In the genomic region with DNA sequence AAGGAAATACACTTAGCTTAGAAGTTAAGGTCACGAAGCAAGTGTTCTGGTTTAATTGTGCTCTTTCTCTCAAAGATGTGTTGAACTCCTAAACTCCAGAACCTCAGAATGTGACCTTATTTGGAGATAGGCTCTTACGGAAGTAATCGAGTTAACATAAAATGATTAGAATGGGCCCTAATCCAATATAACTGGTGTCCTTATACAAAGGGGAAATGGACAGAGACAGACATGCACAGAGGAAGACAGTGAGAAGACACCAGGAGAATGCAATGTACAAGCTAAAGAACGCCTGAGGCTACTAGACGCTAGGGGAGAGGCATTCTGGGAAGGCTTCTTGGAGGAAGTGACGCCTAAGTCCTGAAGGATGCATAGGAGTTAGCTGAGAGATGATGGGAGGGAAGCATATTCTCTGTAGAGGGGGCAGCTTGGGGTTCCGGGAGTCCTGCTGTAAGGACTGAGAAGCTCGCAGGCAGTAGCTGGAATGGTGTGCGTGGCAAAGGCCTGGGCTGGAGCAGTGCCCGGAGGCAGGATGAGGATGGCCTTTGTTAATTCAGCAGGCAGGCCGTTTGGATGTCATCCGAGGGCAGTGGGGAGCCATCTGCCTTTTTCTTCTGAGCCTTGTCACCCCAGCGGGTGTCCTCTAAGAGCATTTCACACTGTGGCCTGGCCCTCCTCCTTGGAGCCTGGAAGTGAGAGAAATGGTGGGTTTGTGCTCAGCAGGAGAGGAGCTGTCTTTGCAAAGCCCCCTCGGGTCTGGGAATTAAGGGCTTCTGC, we compare ENCODE assay signal across 17 cellular contexts.
DNase-seq lines count a peak whose midpoint lies in the region; ATAC-seq and TF ChIP-seq lines count a peak whose summit lies in the region.
"Had no signal": no experiment of that assay in that cellular context is flagged by ENCODE, and none has a peak within 500 bp of the region (broad histone marks: within the 10 kb centered on the region; RNA-seq: fewer than 3 reads in every experiment).

No MANE protein-coding gene starts in this region.

- intact Hi-C loops in left colon (cut with DNase I, micrococcal nuclease), result no loop called here

- TF ChIP-seq CTCF in neural progenitor cell (IDR thresholded peaks at IDR 0.05), result no peak

- H3F3A ChIP-seq in neural progenitor cell (ENCODE audit: low read depth), result no peaks in the 10 kb centered on the region

- no peak overlapping the region for H3K9ac ChIP-seq in neural progenitor cell

- H3K27ac Mint-ChIP-seq in neural progenitor cell, result no peak overlapping the region
- H3K27ac Mint-ChIP-seq: activated T-helper 1 cell treated with anti-CD3 and anti-CD28 coated beads, Interleukin-12 subunit alpha, Interleukin-12 subunit beta, Interleukin-2, Interleukin-4 antibody, amounts not matched to agents 30 ng/mL and 10 ng/mL and 1 ng/mL, durations not matched to agents 14 hours and 24 hours and 36 hours; natural killer cell treated with Interleukin-12 subunit alpha and Interleukin-12 subunit beta and Interleukin-15 and Interleukin-18, amount 100 ng/mL, for 72 hours had no signal

- H3K27ac ChIP-seq in cingulate gyrus (ENCODE audit: low read depth, low read length) (peak overlapping the region; percentile 81), neural progenitor cell (no peak overlapping the region)
- H3K27ac ChIP-seq: suprapubic skin had no signal

- peaks cover 19% of the 10 kb centered on the region for H3K4me1 ChIP-seq in neural progenitor cell

- peaks cover 2% of the 10 kb centered on the region for H3K9me3 Mint-ChIP-seq in neural progenitor cell
- H3K9me3 Mint-ChIP-seq: activated T-helper 1 cell treated with anti-CD3 and anti-CD28 coated beads, Interleukin-12 subunit alpha, Interleukin-12 subunit beta, Interleukin-2, Interleukin-4 antibody, amounts not matched to agents 30 ng/mL and 10 ng/mL and 1 ng/mL, durations not matched to agents 14 hours and 24 hours and 36 hours; CD4-positive, alpha-beta memory T cell; natural killer cell treated with Interleukin-12 subunit alpha and Interleukin-12 subunit beta and Interleukin-15 and Interleukin-18, amount 100 ng/mL, for 72 hours had no signal

- peak overlapping the region; percentile 22 for H3K4me3 Mint-ChIP-seq in neural progenitor cell
- H3K4me3 Mint-ChIP-seq: activated T-helper 1 cell treated with anti-CD3 and anti-CD28 coated beads, Interleukin-12 subunit alpha, Interleukin-12 subunit beta, Interleukin-2, Interleukin-4 antibody, amounts not matched to agents 30 ng/mL and 10 ng/mL and 1 ng/mL, durations not matched to agents 14 hours and 24 hours and 36 hours; CD4-positive, alpha-beta memory T cell; natural killer cell treated with Interleukin-12 subunit alpha and Interleukin-12 subunit beta and Interleukin-15 and Interleukin-18, amount 100 ng/mL, for 72 hours had no signal

- H4K20me1 ChIP-seq in neural progenitor cell (ENCODE audit: low read depth), result no peaks in the 10 kb centered on the region

- no peaks in the 10 kb centered on the region for H3K9me3 ChIP-seq in neural progenitor cell (ENCODE audit: low read depth)
- H3K9me3 ChIP-seq: suprapubic skin had no signal

- H3K36me3 ChIP-seq in H7 (replicated peaks; ENCODE audit: control insufficient read depth, insufficient read depth, low read length), result no peaks in the 10 kb centered on the region
- no peaks in the 10 kb centered on the region for H3K36me3 ChIP-seq in neural progenitor cell
- H3K36me3 ChIP-seq: suprapubic skin had no signal

- H2AFZ ChIP-seq in neural progenitor cell (replicated peaks), result no peak overlapping the region

- no peaks in the 10 kb centered on the region for H3K79me2 ChIP-seq in neural progenitor cell (ENCODE audit: low read depth)

- H3K27me3 Mint-ChIP-seq in neural progenitor cell (ENCODE audit: insufficient read depth, low read depth), result peaks cover 35% of the 10 kb centered on the region

- H3K4me2 ChIP-seq in neural progenitor cell, result peak overlapping the region; percentile 51

- H3K4me1 Mint-ChIP-seq in neural progenitor cell, result peaks cover 28% of the 10 kb centered on the region
- H3K4me1 Mint-ChIP-seq: CD4-positive, alpha-beta memory T cell had no signal

- DNase-seq in H7 (peak; percentile 71), NCI-H82 treated with DMSO at 0.1 percent for 48 hours (lab: John Stamatoyannopoulos, UW; ENCODE audit: unreplicated experiment) (peak; percentile 70), neural progenitor cell (ENCODE audit: low spot score) (peak; percentile 68), CD1c-positive myeloid dendritic cell (ENCODE audit: extremely low spot score) (no peak), RPMI8226 (no peak), NCI-H1694 (lab: John Stamatoyannopoulos, UW) (no peak), left colon (no peak)
- DNase-seq: activated CD4-positive, alpha-beta T cell treated with anti-CD3 and anti-CD28 coated beads for 4 hours; CD4-positive, alpha-beta memory T cell; effector CD4-positive, alpha-beta T cell; GDM1; NCI-H1105 treated with DMSO at 0.1 percent for 48 hours; small intestine had no signal

- no peaks in the 10 kb centered on the region for H3K36me3 Mint-ChIP-seq in neural progenitor cell
- H3K36me3 Mint-ChIP-seq: CD4-positive, alpha-beta memory T cell; natural killer cell treated with Interleukin-12 subunit alpha and Interleukin-12 subunit beta and Interleukin-15 and Interleukin-18, amount 100 ng/mL, for 72 hours had no signal

- ATAC-seq in left colon, result no peak
- ATAC-seq: natural killer cell treated with Interleukin-12 subunit alpha and Interleukin-12 subunit beta and Interleukin-15 and Interleukin-18, amount 100 ng/mL, for 72 hours had no signal

- H3K27me3 ChIP-seq in H7 (ENCODE audit: control insufficient read depth, insufficient read depth, low read length) (no peaks in the 10 kb centered on the region; the same call in 1 of the 2 replicates), neural progenitor cell (peaks cover 71% of the 10 kb centered on the region)
- H3K27me3 ChIP-seq: suprapubic skin had no signal

- H3K4me3 ChIP-seq in H7 (ENCODE audit: insufficient read depth, low read depth, low read length) (no peak overlapping the region), neural progenitor cell (no peak overlapping the region)
- H3K4me3 ChIP-seq: suprapubic skin had no signal

Comparison
In these comparisons a context has a peak if more than half of its experiments do, and no peak if none do; other contexts are left out.
1. DNase-seq: peak in H7 (single experiment), NCI-H82 treated with DMSO at 0.1 percent for 48 hours (single experiment) and neural progenitor cell (single experiment); none in CD1c-positive myeloid dendritic cell (single experiment), RPMI8226 (single experiment), NCI-H1694 (single experiment) and left colon (0 of 2).